In the genomic region with DNA sequence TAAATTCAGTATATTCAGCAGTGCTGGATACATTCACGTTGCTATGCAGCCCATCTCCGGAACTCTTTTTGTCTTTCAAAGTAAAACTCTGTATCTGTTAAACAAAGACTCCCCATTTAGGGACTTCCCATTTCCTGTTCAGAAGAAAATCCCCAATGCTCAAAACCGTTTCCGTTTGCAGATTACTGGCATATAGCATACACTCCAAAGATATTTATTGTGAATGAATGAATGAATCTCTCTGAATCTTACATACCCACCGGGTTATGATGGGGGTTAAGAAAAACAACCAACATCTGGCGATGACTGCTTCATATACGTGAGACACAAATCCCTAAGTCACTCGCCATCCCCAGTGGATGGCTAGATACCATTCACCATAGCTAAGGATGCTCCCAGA, we compare ENCODE assay signal across 13 cellular contexts. TPM values are rescaled to one million over a fixed set of nuclear protein-coding genes. Genes with fewer than 3 reads are reported as not detected.
A peak's percentile ranks its signal among the peaks of the same experiment; 100 is the strongest.
DNase-seq lines count a peak whose midpoint lies in the region; ATAC-seq, FAIRE-seq and TF ChIP-seq lines count a peak whose summit lies in the region.
"Had no signal": no experiment of that assay in that cellular context is flagged by ENCODE, and none has a peak within 500 bp of the region (broad histone marks: within the 10 kb centered on the region; RNA-seq: fewer than 3 reads in every experiment).

No MANE protein-coding gene starts in this region.

- no peaks in the 10 kb centered on the region for H3K36me3 Mint-ChIP-seq in activated T-cell treated with anti-CD3 and anti-CD28 coated beads, Interleukin-2, amount 50 U/mL, for 4 hours (ENCODE audit: insufficient read depth)

- H3K9me3 ChIP-seq in left lung (no peaks in the 10 kb centered on the region), tibial artery (no peaks in the 10 kb centered on the region), HepG2 (ENCODE audit: low read length) (no peaks in the 10 kb centered on the region)

- BruUV-seq in HepG2 (replicated peaks; lab: Mats Ljungman, UMichigan), result no TSS peak

- POLR2A ChIA-PET in HepG2 (lab: Yijun Ruan, JAX), result no interaction called here

- peaks cover 9 to 19% of the 10 kb centered on the region in 2 donors for H3K4me1 ChIP-seq in left lung
- H3K4me1 ChIP-seq in tibial artery, result peaks cover 0 to 42% (median 24%) of the 10 kb centered on the region in 4 donors
- H3K4me1 ChIP-seq in HepG2 (ENCODE audit: insufficient read depth, low read length), result peaks cover 11% of the 10 kb centered on the region; the same call in 1 of the 2 replicates

- H3K9ac ChIP-seq in HepG2 (ENCODE audit: insufficient read depth, low read depth, low read length), result no peak overlapping the region

- intact Hi-C loops in left lung (cut with DNase I) (no loop called here), tibial artery (cut with DNase I; ENCODE audit: low total_unique reads) (no loop called here), HepG2 (cut with micrococcal nuclease; ENCODE audit: unreplicated experiment) (no loop called here)

- no peak for FAIRE-seq in HepG2 (lab: Jason Lieb, UNC)
- FAIRE-seq: TTC549 had no signal

- H3K36me3 ChIP-seq in brain microvascular endothelial cell (replicated peaks), result no peaks in the 10 kb centered on the region
- H3K36me3 ChIP-seq in left lung, result no peaks in the 10 kb centered on the region
- H3K36me3 ChIP-seq in tibial artery, result no peaks in the 10 kb centered on the region
- H3K36me3 ChIP-seq in HepG2 (replicated peaks in 1 of 2; ENCODE audit: control insufficient read depth in 1 of 2, insufficient read depth in 2 of 2, low read length in 2 of 2), result no peaks in the 10 kb centered on the region

- H3K4me3 Mint-ChIP-seq in activated T-cell treated with anti-CD3 and anti-CD28 coated beads, Interleukin-2, amount 50 U/mL, for 4 hours, result peak overlapping the region; percentile 62

- in situ Hi-C loops in brain microvascular endothelial cell (cut with HindIII; ENCODE audit: low pct_ligation_motif_present, low sequenced_read_pairs), result no loop called here
- in situ Hi-C loops in HepG2 (cut with HindIII; ENCODE audit: extremely low pct_ligation_motif_present, low pct_unique_long_range_greater_than_20kb), result no loop called here

- TF ChIP-seq EP300 in HepG2 (IDR thresholded peaks at IDR 0.05; ENCODE audit: low read depth in 2 of 2, low read length in 2 of 2) (no peak), HepG2 (CRISPR knock-in tag; IDR thresholded peaks at IDR 0.05; ENCODE audit: borderline replicate concordance) (no peak)

- H3K27ac ChIP-seq in brain microvascular endothelial cell (no peak overlapping the region), left lung (no peak overlapping the region), tibial artery (no peak overlapping the region), HepG2 (ENCODE audit: extremely low read length, insufficient read depth, low read length) (no peak overlapping the region)

- peaks cover 65% of the 10 kb centered on the region for H3K27me3 Mint-ChIP-seq in activated T-cell treated with anti-CD3 and anti-CD28 coated beads, Interleukin-2, amount 50 U/mL, for 4 hours (ENCODE audit: low read depth)

- H3K4me3 ChIP-seq in brain microvascular endothelial cell (ENCODE audit: low read depth, low read length) (peak overlapping the region; percentile 61), left lung (peak overlapping the region; percentile 34 to 47), tibial artery (peak overlapping the region; percentile 44 to 48), HepG2 (replicated peaks in 1 of 3; ENCODE audit: insufficient read depth in 1 of 3, low read depth in 2 of 3, low read length in 3 of 3) (no peak overlapping the region)

- H3K4me1 Mint-ChIP-seq in activated T-cell treated with anti-CD3 and anti-CD28 coated beads, Interleukin-2, amount 50 U/mL, for 4 hours (ENCODE audit: low read depth), result peaks cover 18% of the 10 kb centered on the region

- WGBS in HepG2 (ENCODE audit: low lambda C conversion rate), result 60% methylated on average over 8 of the region's 8 CpGs

- no peak overlapping the region; the same call in 1 of the 2 replicates for H3K4me2 ChIP-seq in HepG2 (ENCODE audit: low read depth, low read length)

- CTCF ChIA-PET in HepG2 (lab: Yijun Ruan, JAX; ENCODE audit: low intra/inter-chr PET ratio, low total read pairs), result no interaction called here

- H3K27me3 ChIP-seq in brain microvascular endothelial cell (replicated peaks) (peaks cover 8% of the 10 kb centered on the region), left lung (peaks cover 14 to 64% of the 10 kb centered on the region in 2 donors), tibial artery (peaks cover 0 to 41% of the 10 kb centered on the region in 2 donors), HepG2 (ENCODE audit: control insufficient read depth in 1 of 2, insufficient read depth in 2 of 2, low read length in 2 of 2) (no peaks in the 10 kb centered on the region; a peak in 2 of 5 replicates)

- no peaks in the 10 kb centered on the region for H3K79me2 ChIP-seq in HepG2 (ENCODE audit: insufficient read depth, low read length)

- TF ChIP-seq RAD21 in HepG2 (CRISPR knock-in tag; IDR thresholded peaks at IDR 0.05), result no peak

- TF ChIP-seq CTCF in brain microvascular endothelial cell (IDR thresholded peaks at IDR 0.05; ENCODE audit: low read depth, low read length, missing control alignments), result no peak
- TF ChIP-seq CTCF in left lung (IDR thresholded peaks at IDR 0.05), result no peak
- TF ChIP-seq CTCF in tibial artery (IDR thresholded peaks at IDR 0.05), result no peak
- no peak for TF ChIP-seq CTCF in HepG2 (CRISPR knock-in tag; IDR thresholded peaks at IDR 0.05)

- ATAC-seq in activated T-cell treated with anti-CD3 and anti-CD28 coated beads, Interleukin-2, amount 50 U/mL, for 4 hours, result no peak
- ATAC-seq in left lung, result no peak
- ATAC-seq in HepG2, result no peak
- ATAC-seq: PC-3 had no signal

- DNase-seq in activated T-cell treated with anti-CD3 and anti-CD28 coated beads, Interleukin-2, amount 50 U/mL, for 4 hours, result no peak
- no peak for DNase-seq in activated T-cell treated with anti-CD3 and anti-CD28 coated beads, Interleukin-2, amount 50 U/mL, for 48 hours
- DNase-seq in brain microvascular endothelial cell, result no peak
- no peak for DNase-seq in left lung
- no peak for DNase-seq in tibial artery
- DNase-seq in NCI-H1436 (lab: John Stamatoyannopoulos, UW), result no peak
- no peak for DNase-seq in HepG2 (ENCODE audit: low spot score)
- no peak for DNase-seq in NCI-H187 treated with DMSO at 0.1 percent for 48 hours (lab: John Stamatoyannopoulos, UW)
- DNase-seq: activated T-cell treated with anti-CD3 and anti-CD28 coated beads, Interleukin-2, amount 50 U/mL, for 1 hour; cortex of kidney; NCI-H2107; PC-3 had no signal

- H3K9me3 Mint-ChIP-seq in activated T-cell treated with anti-CD3 and anti-CD28 coated beads, Interleukin-2, amount 50 U/mL, for 4 hours, result no peaks in the 10 kb centered on the region

- H4K20me1 ChIP-seq in HepG2 (ENCODE audit: insufficient read depth, low read length), result no peaks in the 10 kb centered on the region

- no peak overlapping the region for H2AFZ ChIP-seq in HepG2 (ENCODE audit: low read length)

- TF ChIP-seq POLR2A in HepG2 (IDR thresholded peaks at IDR 0.05; ENCODE audit: insufficient read depth in 1 of 2, low read depth in 2 of 2, low read length in 2 of 2), result no peak

RNA-seq across cellular contexts. Expression of gene THY1, which starts 1.6 kb away (rescaled TPM):
- total RNA-seq in activated T-cell treated with anti-CD3 and anti-CD28 coated beads, Interleukin-2, amount 50 U/mL, for 4 hours, result under 1 TPM; 0.35 to 0.52 (median 0.40) TPM
- total RNA-seq in left lung (100 to 1,000 TPM in 1 of 2 donors, 10 to 100 TPM in 1; 46.6 to 130 TPM), HepG2 (2016; rRNA removed; fragmentation: Illumina TruSeq; extraction: Trizol) (not detected in 2 replicates)
- not detected in 2 replicates for total RNA-seq in HepG2 (2016; cell fraction: cytosol; rRNA removed; fragmentation: Illumina TruSeq; extraction: Trizol; ENCODE audit: low read depth)
- not detected in 2 replicates for total RNA-seq in HepG2 (2016; cell fraction: insoluble cytoplasmic fraction; rRNA removed; fragmentation: Illumina TruSeq; extraction: Trizol)
- total RNA-seq in HepG2 (2016; cell fraction: membrane; rRNA removed; fragmentation: Illumina TruSeq; extraction: Trizol), result not detected in 2 replicates
- total RNA-seq in HepG2 (2016; cell fraction: nucleus; rRNA removed; fragmentation: Illumina TruSeq; extraction: Trizol), result not detected in 2 replicates
- polyA plus RNA-seq in HepG2 (2011; rRNA removed), result not detected in 2 replicates
- not detected in 2 replicates for polyA plus RNA-seq in HepG2 (2011; cell fraction: cytosol; rRNA removed)
- not detected in 2 replicates for polyA plus RNA-seq in HepG2 (2011; cell fraction: nucleus; rRNA removed)
- polyA plus RNA-seq in HepG2 (2012), result not detected in 2 replicates
- not detected in 2 replicates for polyA plus RNA-seq in HepG2 (2016; cell fraction: cytosol; fragmentation: Illumina TruSeq; extraction: Trizol; ENCODE audit: low read depth)
- polyA plus RNA-seq in HepG2 (2016; cell fraction: insoluble cytoplasmic fraction; fragmentation: Illumina TruSeq; extraction: Trizol; ENCODE audit: low read depth), result not detected in 2 replicates
- not detected in 2 replicates for polyA plus RNA-seq in HepG2 (2016; cell fraction: membrane; fragmentation: Illumina TruSeq; extraction: Trizol; ENCODE audit: low read depth)
- not detected in 2 replicates for polyA plus RNA-seq in HepG2 (2016; cell fraction: nucleus; fragmentation: Illumina TruSeq; extraction: Trizol; ENCODE audit: insufficient read depth, low read depth)
- polyA minus RNA-seq in HepG2 (2011; rRNA and poly(A)+ RNA removed; ENCODE audit: low replicate concordance), result 0.28 TPM in 1 of 2 replicates, not detected in the other
- polyA minus RNA-seq in HepG2 (2011; cell fraction: cytosol; rRNA and poly(A)+ RNA removed), result not detected in 2 replicates
- not detected in 2 replicates for polyA minus RNA-seq in HepG2 (2011; cell fraction: nucleus; rRNA and poly(A)+ RNA removed)
- total RNA-seq: PC-3 had no signal

RNA-seq across cellular contexts. Expression of gene USP2, which starts 39.9 kb away (rescaled TPM):
- under 1 TPM; 0.19 to 0.53 (median 0.37) TPM for total RNA-seq in activated T-cell treated with anti-CD3 and anti-CD28 coated beads, Interleukin-2, amount 50 U/mL, for 4 hours
- 1 to 10 TPM; 2.6 to 3.7 TPM for total RNA-seq in left lung
- 6.0 and 7.2 TPM in 2 replicates for total RNA-seq in HepG2 (2016; rRNA removed; fragmentation: Illumina TruSeq; extraction: Trizol)
- 1.1 and 1.7 TPM in 2 replicates for total RNA-seq in HepG2 (2016; cell fraction: cytosol; rRNA removed; fragmentation: Illumina TruSeq; extraction: Trizol; ENCODE audit: low read depth)
- total RNA-seq in HepG2 (2016; cell fraction: insoluble cytoplasmic fraction; rRNA removed; fragmentation: Illumina TruSeq; extraction: Trizol), result 6.5 and 7.1 TPM in 2 replicates
- 5.7 and 5.9 TPM in 2 replicates for total RNA-seq in HepG2 (2016; cell fraction: membrane; rRNA removed; fragmentation: Illumina TruSeq; extraction: Trizol)
- total RNA-seq in HepG2 (2016; cell fraction: nucleus; rRNA removed; fragmentation: Illumina TruSeq; extraction: Trizol), result 5.8 and 7.8 TPM in 2 replicates
- 2.5 and 3.2 TPM in 2 replicates for polyA plus RNA-seq in HepG2 (2011; rRNA removed)
- polyA plus RNA-seq in HepG2 (2011; cell fraction: cytosol; rRNA removed), result 2.2 TPM in 2 replicates
- polyA plus RNA-seq in HepG2 (2011; cell fraction: nucleus; rRNA removed), result 4.4 and 4.7 TPM in 2 replicates
- 2.5 and 3.0 TPM in 2 replicates for polyA plus RNA-seq in HepG2 (2012)
- 1.1 and 1.3 TPM in 2 replicates for polyA plus RNA-seq in HepG2 (2016; cell fraction: cytosol; fragmentation: Illumina TruSeq; extraction: Trizol; ENCODE audit: low read depth)
- polyA plus RNA-seq in HepG2 (2016; cell fraction: insoluble cytoplasmic fraction; fragmentation: Illumina TruSeq; extraction: Trizol; ENCODE audit: low read depth), result 7.6 and 11.3 TPM in 2 replicates
- 4.1 and 4.2 TPM in 2 replicates for polyA plus RNA-seq in HepG2 (2016; cell fraction: membrane; fragmentation: Illumina TruSeq; extraction: Trizol; ENCODE audit: low read depth)
- polyA plus RNA-seq in HepG2 (2016; cell fraction: nucleus; fragmentation: Illumina TruSeq; extraction: Trizol; ENCODE audit: insufficient read depth, low read depth), result 22.1 and 23.0 TPM in 2 replicates
- 5.4 and 5.9 TPM in 2 replicates for polyA minus RNA-seq in HepG2 (2011; rRNA and poly(A)+ RNA removed; ENCODE audit: low replicate concordance)
- polyA minus RNA-seq in HepG2 (2011; cell fraction: cytosol; rRNA and poly(A)+ RNA removed), result 4.0 and 5.4 TPM in 2 replicates
- polyA minus RNA-seq in HepG2 (2011; cell fraction: nucleus; rRNA and poly(A)+ RNA removed), result 2.4 and 5.7 TPM in 2 replicates

Comparison
In these comparisons a context has a peak if more than half of its experiments do, and no peak if none do; other contexts are left out.
1. H3K4me3 ChIP-seq: peak in brain microvascular endothelial cell (single experiment), left lung (2 of 2) and tibial artery (2 of 2); none in HepG2 (0 of 3).
2. RNA of gene THY1, which starts 1.6 kb away (total RNA-seq): 46.6 to 130 TPM in left lung; 0.35 to 0.52 TPM in activated T-cell treated with anti-CD3 and anti-CD28 coated beads, Interleukin-2, amount 50 U/mL, for 4 hours and not detected in HepG2; every median in the first group is over 10 times any median in the second.